ENCODE assay signal across 14 cellular contexts in the genomic region with DNA sequence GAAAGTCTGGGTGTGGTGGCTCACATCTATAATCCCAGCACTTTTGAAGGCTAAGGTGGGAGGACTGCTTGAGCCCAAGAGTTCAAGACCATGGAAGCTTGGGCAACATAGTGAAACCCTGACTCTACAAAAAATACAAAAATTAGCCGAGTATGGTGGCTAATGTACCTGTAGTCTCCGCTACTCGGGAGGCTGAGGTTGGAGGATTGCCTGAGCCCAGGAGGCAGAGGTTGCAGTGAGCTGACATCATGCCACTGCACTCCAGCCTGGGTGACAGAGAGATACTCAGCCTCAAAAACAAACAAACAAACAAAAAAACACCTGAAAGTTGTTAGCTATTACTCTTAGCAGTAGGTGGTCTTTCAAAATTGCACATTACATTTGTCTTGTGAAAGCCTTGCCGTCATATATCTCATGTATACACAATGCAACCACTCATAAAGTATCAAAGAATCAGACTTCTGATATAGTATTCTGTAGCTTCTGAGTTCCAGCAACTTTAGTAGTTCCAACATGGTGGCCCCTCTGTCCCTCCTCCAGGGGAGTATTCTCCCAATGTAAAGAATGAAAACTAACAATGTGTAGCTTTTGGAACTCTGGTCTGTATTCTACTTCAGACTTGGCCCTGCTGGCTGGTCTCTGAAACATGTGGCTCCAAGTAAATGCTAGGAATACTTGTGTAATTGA.
DNase-seq lines count a peak whose midpoint lies in the region; ATAC-seq, FAIRE-seq and TF ChIP-seq lines count a peak whose summit lies in the region.
"Had no signal": no experiment of that assay in that cellular context is flagged by ENCODE, and none has a peak within 500 bp of the region (broad histone marks: within the 10 kb centered on the region; RNA-seq: fewer than 3 reads in every experiment).

No MANE protein-coding gene starts in this region.

- H3K27me3 ChIP-seq in CD4-positive, alpha-beta T cell (ENCODE audit: control insufficient read depth, insufficient read depth, low read length): no peaks in the 10 kb centered on the region
- H3K27me3 ChIP-seq in GM23338 (ENCODE audit: insufficient read depth) (no peaks in the 10 kb centered on the region), gastrocnemius medialis (no peaks in the 10 kb centered on the region), endodermal cell (ENCODE audit: control insufficient read depth, insufficient read depth, low read length, poor library complexity, severe bottlenecking) (no peaks in the 10 kb centered on the region)
- H3K27me3 ChIP-seq: cardiac muscle cell had no signal

- H3K27ac Mint-ChIP-seq in CD4-positive, alpha-beta T cell: peak overlapping the region; percentile 63
- H3K27ac Mint-ChIP-seq in activated naive CD8-positive, alpha-beta T cell treated with anti-CD3 and anti-CD28 coated beads for 36 hours: peak overlapping the region; percentile 62
- H3K27ac Mint-ChIP-seq in GM23338: no peak overlapping the region
- H3K27ac Mint-ChIP-seq in endodermal cell: no peak overlapping the region
- H3K27ac Mint-ChIP-seq: stimulated activated naive CD8-positive, alpha-beta T cell treated with anti-CD3 and anti-CD28 coated beads, Interleukin-15, Interleukin-2, amounts not matched to agents 100 ng/mL and 50 ng/mL, for 24 hours had no signal

- FAIRE-seq in RCC 7860 (lab: Jason Lieb, UNC): no peak

- no peak overlapping the region for H2AFZ ChIP-seq in GM23338

- CTCF ChIA-PET in CD4-positive, alpha-beta T cell (lab: Charles Lee): no interaction called here

- no peaks in the 10 kb centered on the region for H3K9me3 ChIP-seq in CD4-positive, alpha-beta T cell (ENCODE audit: control insufficient read depth, low read length)
- H3K9me3 ChIP-seq in gastrocnemius medialis (no peaks in the 10 kb centered on the region), endodermal cell (ENCODE audit: control insufficient read depth, low read length) (peaks cover 6% of the 10 kb centered on the region)

- H3K27ac ChIP-seq in CD4-positive, alpha-beta T cell (ENCODE audit: low read depth, low read length): no peak overlapping the region
- H3K27ac ChIP-seq in GM23338 (ENCODE audit: low read depth) (no peak overlapping the region), gastrocnemius medialis (no peak overlapping the region), endodermal cell (ENCODE audit: low read depth, low read length) (no peak overlapping the region)
- H3K27ac ChIP-seq: cardiac muscle cell, WERI-Rb-1 had no signal

- no peaks in the 10 kb centered on the region for H4K20me1 ChIP-seq in GM23338 (replicated peaks; ENCODE audit: insufficient read depth)

- H3K4me1 Mint-ChIP-seq in CD4-positive, alpha-beta T cell (ENCODE audit: low read depth): peaks cover 47% of the 10 kb centered on the region
- peaks cover 31% of the 10 kb centered on the region for H3K4me1 Mint-ChIP-seq in activated naive CD8-positive, alpha-beta T cell treated with anti-CD3 and anti-CD28 coated beads for 36 hours
- H3K4me1 Mint-ChIP-seq in GM23338 (peaks cover 20% of the 10 kb centered on the region), endodermal cell (no peaks in the 10 kb centered on the region)

- intact Hi-C loops in CD4-positive, alpha-beta T cell (cut with DNase I, micrococcal nuclease): no loop called here
- intact Hi-C loops in gastrocnemius medialis (cut with DNase I; ENCODE audit: low total_unique reads): no loop called here

- POLR2A ChIA-PET in CD4-positive, alpha-beta T cell (lab: Charles Lee): no interaction called here

- in situ Hi-C loops in gastrocnemius medialis (cut with MboI; ENCODE audit: low sequenced_read_pairs in 4 of 4): no loop called here

- H3F3A ChIP-seq in GM23338 (replicated peaks; ENCODE audit: low read depth): no peaks in the 10 kb centered on the region

- DNase-seq in CD4-positive, alpha-beta T cell: no peak
- no peak for DNase-seq in activated naive CD8-positive, alpha-beta T cell treated with anti-CD3 and anti-CD28 coated beads for 36 hours
- DNase-seq in GM23338 (ENCODE audit: low spot score): no peak
- no peak for DNase-seq in RCC 7860 (ENCODE audit: low spot score)
- DNase-seq in gastrocnemius medialis: no peak
- no peak for DNase-seq in endodermal cell
- DNase-seq: mesenchymal stem cell, NCI-H345, WERI-Rb-1 had no signal

- no peaks in the 10 kb centered on the region for H3K79me2 ChIP-seq in GM23338 (replicated peaks; ENCODE audit: insufficient read depth)

- H3K4me3 Mint-ChIP-seq in CD4-positive, alpha-beta T cell: no peak overlapping the region
- no peak overlapping the region for H3K4me3 Mint-ChIP-seq in activated naive CD8-positive, alpha-beta T cell treated with anti-CD3 and anti-CD28 coated beads for 36 hours
- no peak overlapping the region for H3K4me3 Mint-ChIP-seq in GM23338
- H3K4me3 Mint-ChIP-seq in endodermal cell: no peak overlapping the region
- H3K4me3 Mint-ChIP-seq: stimulated activated naive CD8-positive, alpha-beta T cell treated with anti-CD3 and anti-CD28 coated beads, Interleukin-15, Interleukin-2, amounts not matched to agents 100 ng/mL and 50 ng/mL, for 24 hours had no signal

- H3K4me1 ChIP-seq in GM23338 (ENCODE audit: insufficient read depth): peaks cover 2% of the 10 kb centered on the region; the same call in 1 of the 2 replicates
- no peaks in the 10 kb centered on the region for H3K4me1 ChIP-seq in gastrocnemius medialis
- H3K4me1 ChIP-seq in endodermal cell (ENCODE audit: control insufficient read depth, insufficient read depth, low read length): no peaks in the 10 kb centered on the region

- H3K4me2 ChIP-seq in GM23338: no peak overlapping the region

- H3K27me3 Mint-ChIP-seq in CD4-positive, alpha-beta T cell: peaks cover 7% of the 10 kb centered on the region
- H3K27me3 Mint-ChIP-seq in activated naive CD8-positive, alpha-beta T cell treated with anti-CD3 and anti-CD28 coated beads for 36 hours: no peaks in the 10 kb centered on the region
- H3K27me3 Mint-ChIP-seq in GM23338 (ENCODE audit: insufficient read depth, low read depth, poor library complexity) (peaks cover 5% of the 10 kb centered on the region), endodermal cell (ENCODE audit: insufficient read depth) (peaks cover 8% of the 10 kb centered on the region)
- H3K27me3 Mint-ChIP-seq: stimulated activated naive CD8-positive, alpha-beta T cell treated with anti-CD3 and anti-CD28 coated beads, Interleukin-15, Interleukin-2, amounts not matched to agents 100 ng/mL and 50 ng/mL, for 24 hours had no signal

- no peak for TF ChIP-seq CTCF in CD4-positive, alpha-beta T cell (IDR thresholded peaks at IDR 0.05)
- TF ChIP-seq CTCF in GM23338 (conservative IDR thresholded peaks at IDR 0.05; ENCODE audit: low read depth in 2 of 2) (no peak), gastrocnemius medialis (IDR thresholded peaks at IDR 0.05 in 4 of 5, conservative IDR thresholded peaks at IDR 0.05 in 1 of 5) (no peak), endodermal cell (conservative IDR thresholded peaks at IDR 0.05) (no peak)

- H3K9ac ChIP-seq in endodermal cell (ENCODE audit: extremely low read depth, low read length, poor library complexity, severe bottlenecking): no peak overlapping the region

- H3K4me3 ChIP-seq in GM23338: no peak overlapping the region
- no peak overlapping the region for H3K4me3 ChIP-seq in gastrocnemius medialis
- no peak overlapping the region for H3K4me3 ChIP-seq in endodermal cell (ENCODE audit: low read length)
- H3K4me3 ChIP-seq: cardiac muscle cell had no signal

- TF ChIP-seq POLR2A in gastrocnemius medialis (IDR thresholded peaks at IDR 0.05): no peak

- 81 to 100% methylated on average over 4 of the region's 4 CpGs for WGBS in endodermal cell (ENCODE audit: insufficient coverage in 1 of 2, insufficient read length in 1 of 2), 2 experiments

- no peak for ATAC-seq in CD4-positive, alpha-beta T cell (ENCODE audit: poor library complexity)
- peak; percentile 28 for ATAC-seq in GM19023 (IDR thresholded peaks at IDR 0.05; ENCODE audit: unreplicated experiment)
- ATAC-seq in HG03103 (IDR thresholded peaks at IDR 0.05; ENCODE audit: low read depth, unreplicated experiment): peak; percentile 11
- no peak for ATAC-seq in GM23338
- no peak for ATAC-seq in gastrocnemius medialis
- ATAC-seq: HCT116 had no signal

- peaks cover 13% of the 10 kb centered on the region for H3K9me3 Mint-ChIP-seq in CD4-positive, alpha-beta T cell
- H3K9me3 Mint-ChIP-seq in activated naive CD8-positive, alpha-beta T cell treated with anti-CD3 and anti-CD28 coated beads for 36 hours: peaks cover 10% of the 10 kb centered on the region
- H3K9me3 Mint-ChIP-seq in GM23338: peaks cover 44% of the 10 kb centered on the region
- H3K9me3 Mint-ChIP-seq in endodermal cell: peaks cover 19% of the 10 kb centered on the region

- H3K36me3 Mint-ChIP-seq in CD4-positive, alpha-beta T cell (ENCODE audit: low read depth): peaks cover 11% of the 10 kb centered on the region
- peaks cover 9% of the 10 kb centered on the region for H3K36me3 Mint-ChIP-seq in activated naive CD8-positive, alpha-beta T cell treated with anti-CD3 and anti-CD28 coated beads for 36 hours
- H3K36me3 Mint-ChIP-seq in GM23338 (ENCODE audit: low read depth) (peaks cover 19% of the 10 kb centered on the region), endodermal cell (ENCODE audit: low read depth) (no peaks in the 10 kb centered on the region)

- H3K9me2 ChIP-seq in GM23338 (ENCODE audit: insufficient read depth): no peaks in the 10 kb centered on the region

- no peaks in the 10 kb centered on the region for H3K36me3 ChIP-seq in GM23338 (ENCODE audit: insufficient read depth)
- no peaks in the 10 kb centered on the region for H3K36me3 ChIP-seq in gastrocnemius medialis
- no peaks in the 10 kb centered on the region for H3K36me3 ChIP-seq in endodermal cell (ENCODE audit: control insufficient read depth, insufficient read depth, low read length)
- H3K36me3 ChIP-seq: cardiac muscle cell, WERI-Rb-1 had no signal

TF ChIP-seq in GM23338, 12 proteins besides CTCF, POLR2A, EP300 and RAD21 (continues in another document):
- TF ChIP-seq POLR2AphosphoS5 (IDR thresholded peaks at IDR 0.05; ENCODE audit: low read depth): no peak
- TF ChIP-seq EZH2 (IDR thresholded peaks at IDR 0.05; ENCODE audit: low read depth, unreplicated experiment): no peak

Comparison
In these comparisons a context has a peak if more than half of its experiments do, and no peak if none do; other contexts are left out.
1. ATAC-seq: peak in GM19023 (single experiment) and HG03103 (single experiment); none in CD4-positive, alpha-beta T cell (single experiment), GM23338 (single experiment) and gastrocnemius medialis (0 of 2).
2. H3K27ac Mint-ChIP-seq: peak in CD4-positive, alpha-beta T cell (single experiment) and activated naive CD8-positive, alpha-beta T cell treated with anti-CD3 and anti-CD28 coated beads for 36 hours (single experiment); none in GM23338 (single experiment) and endodermal cell (single experiment).